Comparison of ENCODE assay signal across 14 cellular contexts in the genomic region with DNA sequence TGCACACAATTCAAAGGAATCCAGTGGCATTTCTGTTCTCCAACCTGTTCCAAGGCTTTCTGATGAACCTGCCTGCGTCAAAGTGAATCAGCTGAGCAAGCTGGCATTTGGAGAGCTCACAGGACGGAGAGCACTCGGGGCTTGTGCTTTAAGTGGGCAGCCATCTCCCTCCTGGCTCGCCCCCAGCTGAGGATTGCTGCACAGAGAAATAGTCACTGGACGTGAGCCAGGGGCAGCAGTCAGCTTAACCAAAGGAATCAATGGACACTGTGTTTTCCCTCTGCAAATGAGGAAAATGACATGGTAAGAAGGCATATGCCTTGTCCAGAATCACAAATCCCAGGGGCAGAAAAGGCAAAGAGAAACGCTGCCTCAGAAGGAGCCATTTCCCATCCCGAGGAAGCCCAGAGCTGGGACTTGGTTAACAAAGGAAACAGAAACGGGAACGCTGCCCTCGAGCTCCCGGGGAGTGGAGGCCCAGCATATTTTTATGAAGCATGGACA.
A peak's percentile ranks its signal among the peaks of the same experiment; 100 is the strongest.
DNase-seq lines count a peak whose midpoint lies in the region; ATAC-seq and TF ChIP-seq lines count a peak whose summit lies in the region.
"Had no signal": no experiment of that assay in that cellular context is flagged by ENCODE, and none has a peak within 500 bp of the region (broad histone marks: within the 10 kb centered on the region; RNA-seq: fewer than 3 reads in every experiment).

No MANE protein-coding gene starts in this region.

- peak overlapping the region; percentile 51 for H3K4me3 Mint-ChIP-seq in chondrocyte (ENCODE audit: unreplicated experiment)
- H3K4me3 Mint-ChIP-seq in activated T-helper 17 cell treated with anti-CD3 and anti-CD28 coated beads, Interleukin-2, amount 50 U/mL, for 72 hours: no peak overlapping the region
- no peak overlapping the region for H3K4me3 Mint-ChIP-seq in activated naive CD8-positive, alpha-beta T cell treated with anti-CD3 and anti-CD28 coated beads, Interleukin-2, amount 50 U/mL, for 24 hours
- H3K4me3 Mint-ChIP-seq: CD4-positive, alpha-beta memory T cell; stimulated activated naive B cell treated with anti-CD40 and anti-IgM and Interleukin-4, amounts not matched to agents 10 μg/mL and 1 μg/mL and 100 μg/mL, for 72 hours had no signal

- no peak for TF ChIP-seq CTCF in chondrocyte (IDR thresholded peaks at IDR 0.05)

- no peaks in the 10 kb centered on the region for H3K9me3 ChIP-seq in MG63
- H3K9me3 ChIP-seq: right lobe of liver had no signal

- H3K36me3 ChIP-seq in MG63: no peaks in the 10 kb centered on the region
- H3K36me3 ChIP-seq: right lobe of liver had no signal

- H3K27me3 Mint-ChIP-seq in chondrocyte (ENCODE audit: low read depth): no peaks in the 10 kb centered on the region
- peaks cover 24% of the 10 kb centered on the region for H3K27me3 Mint-ChIP-seq in activated T-helper 17 cell treated with anti-CD3 and anti-CD28 coated beads, Interleukin-2, amount 50 U/mL, for 72 hours
- peaks cover 30% of the 10 kb centered on the region for H3K27me3 Mint-ChIP-seq in activated naive CD8-positive, alpha-beta T cell treated with anti-CD3 and anti-CD28 coated beads, Interleukin-2, amount 50 U/mL, for 24 hours

- H3K27me3 ChIP-seq in MG63: no peaks in the 10 kb centered on the region
- H3K27me3 ChIP-seq: right lobe of liver had no signal

- H3K4me3 ChIP-seq in MG63: no peak overlapping the region
- H3K4me3 ChIP-seq: right lobe of liver had no signal

- H3K27ac Mint-ChIP-seq in chondrocyte (ENCODE audit: unreplicated experiment): peak overlapping the region; percentile 64
- no peak overlapping the region for H3K27ac Mint-ChIP-seq in activated T-helper 17 cell treated with anti-CD3 and anti-CD28 coated beads, Interleukin-2, amount 50 U/mL, for 72 hours
- H3K27ac Mint-ChIP-seq in activated naive CD8-positive, alpha-beta T cell treated with anti-CD3 and anti-CD28 coated beads, Interleukin-2, amount 50 U/mL, for 24 hours: no peak overlapping the region
- H3K27ac Mint-ChIP-seq: CD4-positive, alpha-beta memory T cell; stimulated activated naive B cell treated with anti-CD40 and anti-IgM and Interleukin-4, amounts not matched to agents 10 μg/mL and 1 μg/mL and 100 μg/mL, for 72 hours had no signal

- ATAC-seq in sciatic nerve (peak; percentile 86), HG03521 (IDR thresholded peaks at IDR 0.05; ENCODE audit: unreplicated experiment) (no peak)
- no peak for ATAC-seq in activated T-helper 17 cell treated with anti-CD3 and anti-CD28 coated beads, Interleukin-2, amount 50 U/mL, for 72 hours (replicated peaks)
- ATAC-seq in activated CD4-positive, CD25-positive, alpha-beta regulatory T cell treated with anti-CD3 and anti-CD28 coated beads, Interleukin-2, amount 50 U/mL, for 24 hours: no peak
- no peak for ATAC-seq in activated naive CD8-positive, alpha-beta T cell treated with anti-CD3 and anti-CD28 coated beads, Interleukin-2, amount 50 U/mL, for 24 hours
- ATAC-seq: HCT116; stimulated activated naive B cell treated with anti-CD40 and anti-IgM and Interleukin-4, amounts not matched to agents 10 μg/mL and 1 μg/mL and 100 μg/mL, for 72 hours had no signal

- intact Hi-C loops in sciatic nerve (cut with DNase I): no loop called here

- H3K36me3 Mint-ChIP-seq in chondrocyte (ENCODE audit: low read depth): peaks cover 2% of the 10 kb centered on the region
- H3K36me3 Mint-ChIP-seq in activated T-helper 17 cell treated with anti-CD3 and anti-CD28 coated beads, Interleukin-2, amount 50 U/mL, for 72 hours (ENCODE audit: low read depth): no peaks in the 10 kb centered on the region
- no peaks in the 10 kb centered on the region for H3K36me3 Mint-ChIP-seq in activated naive CD8-positive, alpha-beta T cell treated with anti-CD3 and anti-CD28 coated beads, Interleukin-2, amount 50 U/mL, for 24 hours (ENCODE audit: low read depth)
- H3K36me3 Mint-ChIP-seq: CD4-positive, alpha-beta memory T cell; stimulated activated naive B cell treated with anti-CD40 and anti-IgM and Interleukin-4, amounts not matched to agents 10 μg/mL and 1 μg/mL and 100 μg/mL, for 72 hours had no signal

- peaks cover 27% of the 10 kb centered on the region for H3K4me1 Mint-ChIP-seq in chondrocyte (ENCODE audit: low read depth)
- H3K4me1 Mint-ChIP-seq in activated T-helper 17 cell treated with anti-CD3 and anti-CD28 coated beads, Interleukin-2, amount 50 U/mL, for 72 hours: no peaks in the 10 kb centered on the region
- H3K4me1 Mint-ChIP-seq in activated naive CD8-positive, alpha-beta T cell treated with anti-CD3 and anti-CD28 coated beads, Interleukin-2, amount 50 U/mL, for 24 hours: peaks cover 10% of the 10 kb centered on the region

- DNase-seq in MG63 (peak; percentile 10), chondrocyte (ENCODE audit: low spot score) (no peak), iris pigment epithelial cell (ENCODE audit: low read depth) (peak; percentile 47), sciatic nerve (ENCODE audit: low spot score) (peak; percentile 76)
- DNase-seq in activated naive CD8-positive, alpha-beta T cell treated with anti-CD3 and anti-CD28 coated beads, Interleukin-2, amount 50 U/mL, for 24 hours: no peak
- DNase-seq: activated naive CD4-positive, alpha-beta T cell treated with anti-CD3 and anti-CD28 coated beads, Interleukin-2, amount 50 U/mL, for 16 hours; CD4-positive, alpha-beta memory T cell; NCI-H510A treated with DMSO at 0.1 percent for 48 hours; right lobe of liver; stimulated activated naive B cell treated with anti-CD40 and anti-IgM and Interleukin-4, amounts not matched to agents 10 μg/mL and 1 μg/mL and 100 μg/mL, for 72 hours had no signal

- peaks cover 2% of the 10 kb centered on the region for H3K9me3 Mint-ChIP-seq in chondrocyte (ENCODE audit: low read depth)
- H3K9me3 Mint-ChIP-seq in activated T-helper 17 cell treated with anti-CD3 and anti-CD28 coated beads, Interleukin-2, amount 50 U/mL, for 72 hours: no peaks in the 10 kb centered on the region
- H3K9me3 Mint-ChIP-seq in activated naive CD8-positive, alpha-beta T cell treated with anti-CD3 and anti-CD28 coated beads, Interleukin-2, amount 50 U/mL, for 24 hours: no peaks in the 10 kb centered on the region

Comparison
In these comparisons a context has a peak if more than half of its experiments do, and no peak if none do; other contexts are left out.
1. DNase-seq: peak in MG63 (single experiment), iris pigment epithelial cell (single experiment) and sciatic nerve (single experiment); none in chondrocyte (single experiment) and activated naive CD8-positive, alpha-beta T cell treated with anti-CD3 and anti-CD28 coated beads, Interleukin-2, amount 50 U/mL, for 24 hours (single experiment).